ENCODE assay signal across 30 cellular contexts in genomic region chr5:114120166-114120565, GRCh38.
"Had no signal": no experiment of that assay in that cellular context is flagged by ENCODE, and none has a peak within 500 bp of the region (broad histone marks: within the 10 kb centered on the region; RNA-seq: fewer than 3 reads in every experiment).

No MANE protein-coding gene starts in this region.

- ATAC-seq: activated naive CD8-positive, alpha-beta T cell treated with anti-CD3 and anti-CD28 coated beads, Interleukin-2, amount 50 U/mL, for 24 hours; K562; PC-3 had no signal

- H3K27me3 Mint-ChIP-seq: activated CD4-positive, alpha-beta memory T cell treated with anti-CD3 and anti-CD28 coated beads for 36 hours; activated CD4-positive, alpha-beta T cell treated with anti-CD3 and anti-CD28 coated beads, Interleukin-2, amount 10 ng/mL, durations not matched to agents 7 days and 5 days; activated naive CD4-positive, alpha-beta T cell treated with anti-CD3 and anti-CD28 coated beads, Interleukin-2, amount 10 ng/mL, durations not matched to agents 7 days and 5 days; activated naive CD8-positive, alpha-beta T cell; activated naive CD8-positive, alpha-beta T cell treated with anti-CD3 and anti-CD28 coated beads, Interleukin-2, amount 50 U/mL, for 24 hours had no signal

- H3K9me3 ChIP-seq: Peyer's patch had no signal

- H3K27ac Mint-ChIP-seq: activated CD4-positive, alpha-beta memory T cell treated with anti-CD3 and anti-CD28 coated beads for 36 hours; activated CD4-positive, alpha-beta T cell treated with anti-CD3 and anti-CD28 coated beads, Interleukin-2, amount 10 ng/mL, durations not matched to agents 7 days and 5 days; activated naive CD4-positive, alpha-beta T cell treated with anti-CD3 and anti-CD28 coated beads, Interleukin-2, amount 10 ng/mL, durations not matched to agents 7 days and 5 days; activated naive CD8-positive, alpha-beta T cell; activated naive CD8-positive, alpha-beta T cell treated with anti-CD3 and anti-CD28 coated beads, Interleukin-2, amount 50 U/mL, for 24 hours; brain had no signal

- H3K4me3 Mint-ChIP-seq: activated CD4-positive, alpha-beta memory T cell treated with anti-CD3 and anti-CD28 coated beads for 36 hours; activated CD4-positive, alpha-beta T cell treated with anti-CD3 and anti-CD28 coated beads, Interleukin-2, amount 10 ng/mL, durations not matched to agents 7 days and 5 days; activated naive CD4-positive, alpha-beta T cell treated with anti-CD3 and anti-CD28 coated beads, Interleukin-2, amount 10 ng/mL, durations not matched to agents 7 days and 5 days; activated naive CD8-positive, alpha-beta T cell; activated naive CD8-positive, alpha-beta T cell treated with anti-CD3 and anti-CD28 coated beads, Interleukin-2, amount 50 U/mL, for 24 hours; brain had no signal

- H3K4me3 ChIP-seq: K562, Peyer's patch had no signal

- H3K36me3 Mint-ChIP-seq: activated CD4-positive, alpha-beta memory T cell treated with anti-CD3 and anti-CD28 coated beads for 36 hours; activated naive CD4-positive, alpha-beta T cell treated with anti-CD3 and anti-CD28 coated beads, Interleukin-2, amount 10 ng/mL, durations not matched to agents 7 days and 5 days; activated naive CD8-positive, alpha-beta T cell; brain had no signal

- H3K27me3 ChIP-seq: Peyer's patch had no signal

- H3K27ac ChIP-seq: Peyer's patch, WERI-Rb-1 had no signal

- H3K4me1 Mint-ChIP-seq: activated CD4-positive, alpha-beta T cell treated with anti-CD3 and anti-CD28 coated beads, Interleukin-2, amount 10 ng/mL, durations not matched to agents 7 days and 5 days; activated naive CD4-positive, alpha-beta T cell treated with anti-CD3 and anti-CD28 coated beads, Interleukin-2, amount 10 ng/mL, durations not matched to agents 7 days and 5 days; activated naive CD8-positive, alpha-beta T cell treated with anti-CD3 and anti-CD28 coated beads, Interleukin-2, amount 50 U/mL, for 24 hours; brain had no signal

- DNase-seq: activated CD4-positive, alpha-beta memory T cell treated with anti-CD3 and anti-CD28 coated beads for 36 hours; activated CD4-positive, alpha-beta T cell treated with anti-CD3 and anti-CD28 coated beads, Interleukin-2, amount 10 ng/mL, durations not matched to agents 7 days and 5 days; activated CD8-positive, alpha-beta memory T cell treated with anti-CD3 and anti-CD28 coated beads, Interleukin-2, amount 50 U/mL, for 4 hours; activated effector memory CD4-positive, alpha-beta T cell treated with Interleukin-2 at 50 U/mL for 16 hours; activated naive CD4-positive, alpha-beta T cell treated with anti-CD3 and anti-CD28 coated beads, Interleukin-2, amount 10 ng/mL, durations not matched to agents 7 days and 5 days; activated naive CD8-positive, alpha-beta T cell treated with anti-CD3 and anti-CD28 coated beads, Interleukin-2, amount 50 U/mL, for 24 hours; activated T-cell treated with anti-CD3 and anti-CD28 coated beads, Interleukin-2, amount 50 U/mL, for 48 hours; anterior cingulate cortex; caudate nucleus; cerebellar nuclear complex; NCI-H1105 treated with DMSO at 0.1 percent for 48 hours; NCI-H1436; NCI-H1694; NCI-H1930; NCI-H510A; NCI-H526; NCI-H748 treated with DMSO at 0.1 percent for 48 hours; NK-92 treated with Interleukin-12 subunit alpha and Interleukin-12 subunit beta, amount 100 ng/mL, for 24 hours; PC-3; Peyer's patch; RPMI8226; SHP77 treated with DMSO at 0.1 percent for 48 hours; SW 1271; T-helper 1 cell; T-helper 2 cell; T-helper 9 cell; WERI-Rb-1 had no signal

- H3K4me1 ChIP-seq: Peyer's patch had no signal

- H3K9me3 Mint-ChIP-seq: activated naive CD4-positive, alpha-beta T cell treated with anti-CD3 and anti-CD28 coated beads, Interleukin-2, amount 10 ng/mL, durations not matched to agents 7 days and 5 days; activated naive CD8-positive, alpha-beta T cell treated with anti-CD3 and anti-CD28 coated beads, Interleukin-2, amount 50 U/mL, for 24 hours; brain had no signal

- H3K36me3 ChIP-seq: Peyer's patch, WERI-Rb-1 had no signal
